ENCODE assay signal across 20 cellular contexts in the genomic region with DNA sequence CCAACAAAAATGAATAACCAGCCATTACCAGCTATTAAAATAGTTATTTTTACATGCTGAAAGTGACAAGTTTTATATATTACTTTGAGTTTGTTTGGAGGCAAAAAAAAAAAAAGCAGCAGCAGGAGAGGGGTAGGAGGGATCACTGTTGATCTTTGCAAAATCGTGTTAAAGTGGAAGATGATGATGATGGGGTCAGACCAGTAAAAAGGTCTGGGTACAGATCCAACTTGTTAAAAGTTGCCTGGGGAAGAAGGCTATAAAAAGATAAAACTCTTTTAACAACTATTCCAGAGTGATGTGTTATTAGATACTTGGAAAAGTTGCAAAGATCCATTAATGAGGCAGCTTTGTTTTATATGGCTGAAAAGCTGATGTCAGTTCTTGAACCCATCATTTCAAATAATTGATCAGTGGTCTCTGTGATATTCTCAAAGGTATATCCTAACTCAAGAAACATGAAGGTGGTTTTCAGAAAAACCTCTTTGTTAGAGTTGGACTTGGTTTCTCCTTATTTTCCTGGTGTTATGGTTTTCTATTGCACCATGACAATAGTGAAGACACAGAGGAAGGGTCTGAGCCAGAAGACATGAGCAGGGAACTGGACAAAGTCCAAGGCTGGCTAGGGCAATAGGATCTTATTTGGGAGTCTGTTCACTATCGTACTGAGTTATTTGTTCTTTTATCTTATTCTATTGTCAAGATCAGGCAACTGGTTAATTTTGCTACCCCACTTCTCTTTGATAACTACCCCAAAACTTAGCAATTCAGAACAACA. TPM values are rescaled to one million over a fixed set of nuclear protein-coding genes. Genes with fewer than 3 reads are reported as not detected.
DNase-seq lines count a peak whose midpoint lies in the region; ATAC-seq and TF ChIP-seq lines count a peak whose summit lies in the region.
"Had no signal": no experiment of that assay in that cellular context is flagged by ENCODE, and none has a peak within 500 bp of the region (broad histone marks: within the 10 kb centered on the region; RNA-seq: fewer than 3 reads in every experiment).

No MANE protein-coding gene starts in this region.

- H3K27ac Mint-ChIP-seq in mesothelial cell of epicardium, result peak overlapping the region; percentile 90
- H3K27ac Mint-ChIP-seq: CD14-positive monocyte had no signal

- H3K4me3 Mint-ChIP-seq in mesothelial cell of epicardium, result no peak overlapping the region
- H3K4me3 Mint-ChIP-seq: CD14-positive monocyte had no signal

- no peaks in the 10 kb centered on the region for H3K9me3 Mint-ChIP-seq in mesothelial cell of epicardium
- H3K9me3 Mint-ChIP-seq: CD14-positive monocyte had no signal

- TF ChIP-seq POLR2A in heart left ventricle (IDR thresholded peaks at IDR 0.05) (no peak), vagina (IDR thresholded peaks at IDR 0.05) (no peak)

- H3K27me3 ChIP-seq in heart left ventricle, result no peaks in the 10 kb centered on the region
- no peaks in the 10 kb centered on the region for H3K27me3 ChIP-seq in left ventricle myocardium inferior (ENCODE audit: low read depth)
- no peaks in the 10 kb centered on the region for H3K27me3 ChIP-seq in vagina

- H3K36me3 ChIP-seq in heart left ventricle (peaks cover 0 to 12% (median 0%) of the 10 kb centered on the region in 9 donors), left ventricle myocardium inferior (no peaks in the 10 kb centered on the region), vagina (no peaks in the 10 kb centered on the region)

- intact Hi-C loops in heart left ventricle (cut with DNase I) (loop anchor here in 2 of 10 donors (5.0 to 10.0 kb wide), 2 partner anchors 59 to 363 kb away; no protein-coding TSS in a partner anchor), left ventricle myocardium inferior (cut with micrococcal nuclease) (no loop called here), vagina (cut with DNase I) (no loop called here)

- DNase-seq in heart left ventricle (no peak), left ventricle myocardium inferior (no peak), mesothelial cell of epicardium (ENCODE audit: low spot score in 2 of 2, unreplicated experiment in 2 of 2) (no peak), vagina (ENCODE audit: extremely low spot score in 2 of 2) (no peak), HuH-7 (ENCODE audit: low spot score) (no peak), hypothalamus (lab: John Stamatoyannopoulos, UW) (no peak), ecto neural progenitor cell (ENCODE audit: low spot score) (no peak)
- DNase-seq: AML-193, DMS79, MM.1S, NCI-H1092 treated with DMSO at 0.1 percent for 48 hours, NCI-H146, NCI-H2029 treated with DMSO at 0.1 percent for 48 hours, NCI-H2171, NCI-H446, NCI-H526 treated with DMSO at 0.1 percent for 48 hours had no signal

- H3K4me3 ChIP-seq in heart left ventricle (no peak overlapping the region), left ventricle myocardium inferior (no peak overlapping the region), vagina (no peak overlapping the region)

- ATAC-seq in heart left ventricle, result peak in 3 of 4 donors; percentile 13 to 57 (median 15)
- ATAC-seq: Right ventricle myocardium inferior had no signal

- 31 to 48% (median 39%) methylated on average over 2 of the region's 2 CpGs for WGBS in heart left ventricle, 4 donors

- no peaks in the 10 kb centered on the region for H3K27me3 Mint-ChIP-seq in mesothelial cell of epicardium (ENCODE audit: low read depth)

- TF ChIP-seq CTCF in heart left ventricle (IDR thresholded peaks at IDR 0.05), result no peak
- TF ChIP-seq CTCF in left ventricle myocardium inferior (IDR thresholded peaks at IDR 0.05; ENCODE audit: borderline replicate concordance), result no peak
- TF ChIP-seq CTCF in VCaP (conservative IDR thresholded peaks at IDR 0.05), result no peak
- TF ChIP-seq CTCF in mesothelial cell of epicardium (IDR thresholded peaks at IDR 0.05; ENCODE audit: unreplicated experiment), result no peak
- no peak for TF ChIP-seq CTCF in vagina (IDR thresholded peaks at IDR 0.05)

- H3K27ac ChIP-seq in heart left ventricle, result peak overlapping the region in 5 of 12 donors; percentile 2 to 37 (median 19)
- H3K27ac ChIP-seq in left ventricle myocardium inferior (replicated peaks), result no peak overlapping the region
- peak overlapping the region; percentile 47; the same call in 1 of the 2 replicates for H3K27ac ChIP-seq in VCaP
- H3K27ac ChIP-seq in vagina, result peak overlapping the region; percentile 56
- H3K27ac ChIP-seq: 22Rv1 had no signal

- peaks cover 45% of the 10 kb centered on the region for H3K4me1 Mint-ChIP-seq in mesothelial cell of epicardium
- H3K4me1 Mint-ChIP-seq: CD14-positive monocyte had no signal

- H3K4me1 ChIP-seq in heart left ventricle (peaks cover 0 to 21% (median 7%) of the 10 kb centered on the region in 12 donors), left ventricle myocardium inferior (peaks cover 23% of the 10 kb centered on the region), vagina (peaks cover 25% of the 10 kb centered on the region)

- H3K36me3 Mint-ChIP-seq in mesothelial cell of epicardium, result peaks cover 37% of the 10 kb centered on the region
- H3K36me3 Mint-ChIP-seq: CD14-positive monocyte had no signal

- no peaks in the 10 kb centered on the region for H3K9me3 ChIP-seq in heart left ventricle
- H3K9me3 ChIP-seq in left ventricle myocardium inferior (replicated peaks), result no peaks in the 10 kb centered on the region
- no peaks in the 10 kb centered on the region for H3K9me3 ChIP-seq in vagina

RNA-seq across cellular contexts. Expression of gene EDNRA, which starts 44.8 kb away (rescaled TPM):
- 10 to 100 TPM in 8 of 9 donors, 1 to 10 TPM in 1; 6.8 to 39.0 (median 16.3) TPM for total RNA-seq in heart left ventricle
- 10 to 100 TPM in 1 of 2 donors, 1 to 10 TPM in 1; 3.8 to 12.0 TPM for polyA plus RNA-seq in heart left ventricle
- 10.0 TPM for total RNA-seq in left ventricle myocardium inferior
- total RNA-seq in mesothelial cell of epicardium, result 135 to 140 TPM (median 135 TPM) in 3 replicates
- 41.5 TPM for total RNA-seq in vagina
- polyA plus RNA-seq: CD14-positive monocyte had no signal
